Comparison of ENCODE assay signal across 11 cellular contexts in the genomic region with DNA sequence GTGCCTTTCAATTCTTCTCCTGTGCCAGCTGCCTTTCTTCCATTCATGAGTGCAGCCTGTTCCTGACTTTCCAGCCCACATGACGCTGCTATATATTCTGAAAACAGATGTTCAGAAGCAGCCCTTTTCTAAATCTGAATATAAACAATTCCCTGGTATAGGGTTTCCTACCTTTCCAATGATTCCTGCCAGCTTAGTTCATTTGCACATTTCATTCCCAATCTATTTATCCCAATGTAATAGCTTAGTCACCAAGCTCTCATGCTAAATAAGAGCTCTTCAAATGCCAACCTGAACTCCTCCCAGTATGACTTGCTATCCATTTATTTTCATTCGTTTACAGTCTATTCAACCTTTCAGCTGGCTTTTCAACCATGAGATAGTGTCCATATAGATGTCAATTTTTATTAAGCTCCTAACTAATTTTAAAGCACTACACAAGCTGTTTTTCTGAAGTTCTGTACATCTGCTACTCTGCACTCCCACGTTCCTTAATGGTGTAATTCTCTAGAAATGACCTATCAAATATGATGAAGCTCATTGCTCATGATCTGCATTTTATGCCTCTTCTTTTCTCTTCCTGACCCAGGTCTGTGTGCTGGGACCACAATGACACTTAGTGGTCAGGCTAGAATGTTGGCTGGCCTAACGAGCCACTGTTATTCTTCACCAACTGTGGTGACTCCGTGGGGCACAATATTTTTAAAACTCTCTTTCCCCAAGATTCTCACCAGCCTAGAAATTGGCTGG.
DNase-seq lines count a peak whose midpoint lies in the region; ATAC-seq and TF ChIP-seq lines count a peak whose summit lies in the region.
"Had no signal": no experiment of that assay in that cellular context is flagged by ENCODE, and none has a peak within 500 bp of the region (broad histone marks: within the 10 kb centered on the region; RNA-seq: fewer than 3 reads in every experiment).

No MANE protein-coding gene starts in this region.

- H3K14ac ChIP-seq in IMR-90 (replicated peaks; ENCODE audit: low read depth, low read length): peak overlapping the region; percentile 56; the same call in 1 of the 2 replicates

- peak overlapping the region; percentile 53; the same call in 1 of the 2 replicates for H2AK5ac ChIP-seq in IMR-90 (ENCODE audit: low read depth, low read length)

- TF ChIP-seq CTCF in IMR-90 (conservative IDR thresholded peaks at IDR 0.05; ENCODE audit: low read depth, low read length) (no peak), PC-3 (conservative IDR thresholded peaks at IDR 0.05; ENCODE audit: low read depth, low read length) (no peak), foreskin keratinocyte (conservative IDR thresholded peaks at IDR 0.05) (no peak)

- H3K4ac ChIP-seq in IMR-90 (ENCODE audit: low read depth, low read length): peak overlapping the region; percentile 70

- H3K27ac ChIP-seq in IMR-90 (ENCODE audit: insufficient read depth, low read length): peak overlapping the region; percentile 48; the same call in 1 of the 2 replicates
- peak overlapping the region; percentile 50 for H3K27ac ChIP-seq in PC-3 (ENCODE audit: low read length)
- no peak overlapping the region for H3K27ac ChIP-seq in foreskin keratinocyte
- H3K27ac ChIP-seq: BLaER1 treated with 17β-estradiol and CSF1 and Interleukin-3, amounts not matched to agents 10 nM and 100 nM had no signal

- peak overlapping the region; percentile 53; the same call in 2 of the 3 replicates for H2BK15ac ChIP-seq in IMR-90 (ENCODE audit: low read depth, low read length)

- CTCF ChIA-PET in IMR-90 (lab: Yijun Ruan, JAX): interaction anchor here (0.5 to 0.9 kb wide), 3 partner anchors 11 to 484 kb away, joined by 3 to 4 read pairs (median 3); no protein-coding TSS in a partner anchor
- CTCF ChIA-PET in PC-3 (lab: Charles Lee): no interaction called here

- in situ Hi-C loops in IMR-90 (cut with MboI; ENCODE audit: low sequenced_read_pairs): no loop called here

- 0 out of 2 replicates have a peak overlapping the region, but pooled peaks have one; percentile 4 for H3K4me2 ChIP-seq in IMR-90 (ENCODE audit: low read depth, low read length)
- peak overlapping the region; percentile 23; the same call in 1 of the 2 replicates for H3K4me2 ChIP-seq in PC-3 (ENCODE audit: low read length)
- H3K4me2 ChIP-seq: BLaER1 treated with 17β-estradiol and CSF1 and Interleukin-3, amounts not matched to agents 10 nM and 100 nM had no signal

- H3K27me3 ChIP-seq in IMR-90 (ENCODE audit: control insufficient read depth, insufficient read depth, low read length) (no peaks in the 10 kb centered on the region), PC-3 (ENCODE audit: low read length) (no peaks in the 10 kb centered on the region), foreskin keratinocyte (no peaks in the 10 kb centered on the region)
- H3K27me3 ChIP-seq: BLaER1 treated with 17β-estradiol and CSF1 and Interleukin-3, amounts not matched to agents 10 nM and 100 nM had no signal

- no peaks in the 10 kb centered on the region for H3K79me2 ChIP-seq in PC-3 (ENCODE audit: low read length)

- ATAC-seq in IMR-90 (ENCODE audit: low read depth) (peak; percentile 58), PC-3 (peak; percentile 74), foreskin keratinocyte (peak; percentile 35)
- ATAC-seq: GM12878, mucosa of descending colon had no signal

- H3K36me3 ChIP-seq in IMR-90 (ENCODE audit: control insufficient read depth, insufficient read depth, low read length) (no peaks in the 10 kb centered on the region), PC-3 (ENCODE audit: low read depth, low read length) (no peaks in the 10 kb centered on the region)

- no peak overlapping the region for H2AFZ ChIP-seq in IMR-90 (replicated peaks; ENCODE audit: low read length, poor library complexity)
- H2AFZ ChIP-seq in PC-3 (ENCODE audit: low read length): no peak overlapping the region

- no TSS peak for BruUV-seq in IMR-90 (replicated peaks; lab: Mats Ljungman, UMichigan)
- BruUV-seq in PC-3 (replicated peaks; lab: Mats Ljungman, UMichigan): no TSS peak

- no peaks in the 10 kb centered on the region for H3K9me3 ChIP-seq in IMR-90 (ENCODE audit: control insufficient read depth, insufficient read depth, low read length)
- no peaks in the 10 kb centered on the region for H3K9me3 ChIP-seq in PC-3 (ENCODE audit: low read length)
- H3K9me3 ChIP-seq: mucosa of descending colon had no signal

- no peaks in the 10 kb centered on the region for H3F3A ChIP-seq in PC-3 (ENCODE audit: low read length, unreplicated experiment)

- no peaks in the 10 kb centered on the region for H3K79me1 ChIP-seq in IMR-90 (ENCODE audit: low read depth in 1 of 2, low read length in 2 of 2)

- H2AK9ac ChIP-seq in IMR-90 (replicated peaks; ENCODE audit: low read depth, low read length, poor library complexity): no peak overlapping the region

- H3K56ac ChIP-seq in IMR-90 (ENCODE audit: extremely low read depth, insufficient read depth, low read length): no peak overlapping the region

- dilution Hi-C loops in IMR-90 (cut with HindIII; ENCODE audit: low sequenced_read_pairs, unreplicated experiment): no loop called here

- peak overlapping the region; percentile 59 for H4K91ac ChIP-seq in IMR-90 (ENCODE audit: insufficient read depth, low read depth, low read length)

- H3K18ac ChIP-seq in IMR-90 (ENCODE audit: low read depth, low read length): peak overlapping the region; percentile 98

- H3K9ac ChIP-seq in IMR-90 (ENCODE audit: low read depth, low read length): no peak overlapping the region
- H3K9ac ChIP-seq in PC-3 (ENCODE audit: low read length): no peak overlapping the region
- H3K9ac ChIP-seq: BLaER1 treated with 17β-estradiol and CSF1 and Interleukin-3, amounts not matched to agents 10 nM and 100 nM had no signal

- H2BK5ac ChIP-seq in IMR-90 (ENCODE audit: low read depth, low read length, poor library complexity, severe bottlenecking): peak overlapping the region; percentile 47

- no peaks in the 10 kb centered on the region for H3K9me2 ChIP-seq in PC-3 (replicated peaks; ENCODE audit: low read length)

- POLR2A ChIA-PET in IMR-90 (lab: Charles Lee; ENCODE audit: unreplicated experiment): interaction anchor here (1.2 kb wide), 1 partner anchor 23 kb away, joined by 3 read pairs; no protein-coding TSS in a partner anchor
- POLR2A ChIA-PET in PC-3 (lab: Charles Lee; ENCODE audit: unreplicated experiment): no interaction called here

- peak overlapping the region in 1 of 2 experiments; percentile 81; a peak in 2 of 4 replicates for H4K8ac ChIP-seq in IMR-90 (ENCODE audit: low read depth in 2 of 2, low read length in 2 of 2)

- H4K20me1 ChIP-seq in IMR-90 (ENCODE audit: insufficient read depth, low read length) (no peaks in the 10 kb centered on the region), PC-3 (ENCODE audit: low read length) (no peaks in the 10 kb centered on the region)
- H4K20me1 ChIP-seq: BLaER1 treated with 17β-estradiol and CSF1 and Interleukin-3, amounts not matched to agents 10 nM and 100 nM had no signal

- H4K5ac ChIP-seq in IMR-90 (ENCODE audit: low read depth, low read length): peak overlapping the region; percentile 89

- H3K4me3 ChIP-seq in IMR-90 (ENCODE audit: insufficient read depth, low read depth, low read length) (no peak overlapping the region), PC-3 (ENCODE audit: low read length) (no peak overlapping the region)
- H3K4me3 ChIP-seq: BLaER1 treated with 17β-estradiol and CSF1 and Interleukin-3, amounts not matched to agents 10 nM and 100 nM; GM12878; mucosa of descending colon had no signal

- peaks cover 9% of the 10 kb centered on the region for H3K4me1 ChIP-seq in IMR-90 (ENCODE audit: control insufficient read depth, insufficient read depth, low read length)
- peaks cover 17% of the 10 kb centered on the region for H3K4me1 ChIP-seq in PC-3 (ENCODE audit: insufficient read depth, low read length)
- no peaks in the 10 kb centered on the region for H3K4me1 ChIP-seq in foreskin keratinocyte
- H3K4me1 ChIP-seq: BLaER1 treated with 17β-estradiol and CSF1 and Interleukin-3, amounts not matched to agents 10 nM and 100 nM had no signal

- peaks cover 4% of the 10 kb centered on the region; the same call in 1 of the 2 replicates for H3K9me1 ChIP-seq in IMR-90 (ENCODE audit: insufficient read depth, low read length)

- H2BK120ac ChIP-seq in IMR-90 (ENCODE audit: low read depth, low read length): peak overlapping the region; percentile 90

- no peak for TF ChIP-seq RAD21 in IMR-90 (IDR thresholded peaks at IDR 0.05; ENCODE audit: low read length)

- peak overlapping the region; percentile 78 for H2BK20ac ChIP-seq in IMR-90 (ENCODE audit: low read depth, low read length)

- WGBS in IMR-90 (ENCODE audit: extremely low coverage in 2 of 2, insufficient read length in 1 of 2), 2 experiments: no CpG with 5 or more reads among the region's 5 CpGs

- no peak for TF ChIP-seq POLR2A in IMR-90 (IDR thresholded peaks at IDR 0.05; ENCODE audit: low read depth, low read length)

- DNase-seq in AG08395 (ENCODE audit: low spot score): peak; percentile 45
- DNase-seq in IMR-90: peak; percentile 61
- peak; percentile 65 for DNase-seq in PC-3
- peak in 1 of 2 donors; percentile 46 for DNase-seq in foreskin keratinocyte
- no peak for DNase-seq in T-helper 9 cell
- no peak for DNase-seq in activated effector memory CD4-positive, alpha-beta T cell treated with anti-CD3 and anti-CD28 coated beads, Interleukin-2, amount 50 U/mL, for 16 hours
- DNase-seq in posterior vena cava (ENCODE audit: low spot score): no peak
- no peak for DNase-seq in SIG-M5 treated with dmso at 0.1 percent for 504 hours (lab: John Stamatoyannopoulos, UW; ENCODE audit: unreplicated experiment)
- DNase-seq: mucosa of descending colon had no signal

- H3K23ac ChIP-seq in IMR-90 (ENCODE audit: low read depth, low read length): no peak overlapping the region; the same call in 1 of the 2 replicates

- intact Hi-C loops in IMR-90 (cut with micrococcal nuclease) (loop anchor here (10.0 kb wide), 1 partner anchor 438 kb away; no protein-coding TSS in a partner anchor), PC-3 (cut with micrococcal nuclease) (no loop called here), posterior vena cava (cut with DNase I) (no loop called here)

TF ChIP-seq in IMR-90, 13 proteins besides CTCF, POLR2A, EP300 and RAD21:
- TF ChIP-seq RFX5 (IDR thresholded peaks at IDR 0.05; ENCODE audit: low read depth, low read length) (no peak), FOS (IDR thresholded peaks at IDR 0.05; ENCODE audit: low read depth, low read length) (no peak)

Comparison
In these comparisons a context has a peak if more than half of its experiments do, and no peak if none do; other contexts are left out.
1. DNase-seq: peak in AG08395 (single experiment), IMR-90 (single experiment) and PC-3 (single experiment); none in T-helper 9 cell (single experiment), activated effector memory CD4-positive, alpha-beta T cell treated with anti-CD3 and anti-CD28 coated beads, Interleukin-2, amount 50 U/mL, for 16 hours (single experiment), posterior vena cava (single experiment) and SIG-M5 treated with dmso at 0.1 percent for 504 hours (single experiment).
2. Peak in every context shown above with its lines, with median percentiles within 50 percentile points of each other: ATAC-seq.